Comparison of ENCODE assay signal across 19 cellular contexts in genomic region chr1:159510223-159510530, GRCh38. TPM values are rescaled to one million over a fixed set of nuclear protein-coding genes. Genes with fewer than 3 reads are reported as not detected.
A peak's percentile ranks its signal among the peaks of the same experiment; 100 is the strongest.
DNase-seq lines count a peak whose midpoint lies in the region; ATAC-seq, FAIRE-seq and TF ChIP-seq lines count a peak whose summit lies in the region.
"Had no signal": no experiment of that assay in that cellular context is flagged by ENCODE, and none has a peak within 500 bp of the region (broad histone marks: within the 10 kb centered on the region; RNA-seq: fewer than 3 reads in every experiment).

No MANE protein-coding gene starts in this region.

- no peak overlapping the region for H3K4me2 ChIP-seq in IMR-90 (ENCODE audit: low read depth, low read length)
- H3K4me2 ChIP-seq in K562 (ENCODE audit: insufficient read depth, low read length) = no peak overlapping the region
- H3K4me2 ChIP-seq: BLaER1 treated with 17β-estradiol and CSF1 and Interleukin-3, amounts not matched to agents 10 nM and 100 nM; KMS-11 had no signal

- 20% methylated on average over 1 of the region's 2 CpGs; no CpG with 5 or more reads in 1 of the 2 experiments for WGBS in IMR-90 (ENCODE audit: extremely low coverage in 2 of 2, insufficient read length in 1 of 2), 2 experiments
- 5% methylated on average over 2 of the region's 2 CpGs for WGBS in K562 (ENCODE audit: insufficient coverage, low coverage, missing lambda C conversion rate)
- WGBS in right lobe of liver (ENCODE audit: insufficient coverage, low coverage, low lambda C conversion rate, missing lambda C conversion rate) = 15% methylated on average over 2 of the region's 2 CpGs

- DNase-seq in DMS53 (lab: John Stamatoyannopoulos, UW) (peak; percentile 13), DMS53 treated with DMSO at 0.1 percent for 48 hours (lab: John Stamatoyannopoulos, UW; ENCODE audit: unreplicated experiment) (no peak), IMR-90 (no peak), K562 (ENCODE audit: extremely low read depth in 1 of 4, low spot score in 3 of 4) (no peak), right lobe of liver (no peak), GF-D8 (lab: John Stamatoyannopoulos, UW) (no peak), H4 (ENCODE audit: low spot score) (no peak)
- DNase-seq in stimulated activated CD4-positive, alpha-beta T cell treated with anti-CD3 and anti-CD28 coated beads, Interleukin-12 subunit alpha, Interleukin-12 subunit beta, amount 100 ng/mL, for 4 hours = no peak
- DNase-seq: DMS 273 treated with DMSO at 0.1 percent for 48 hours, MG63, NCI-H1092 treated with DMSO at 0.1 percent for 48 hours, NCI-H2081 treated with DMSO at 0.1 percent for 48 hours, NCI-H226, NCI-H526 treated with DMSO at 0.1 percent for 48 hours, RPMI8226, SIG-M5 had no signal

- BruUV-seq in IMR-90 (replicated peaks; lab: Mats Ljungman, UMichigan) (no TSS peak), K562 (replicated peaks; lab: Mats Ljungman, UMichigan) (no TSS peak)

- intact Hi-C loops in IMR-90 (cut with micrococcal nuclease) (no loop called here), K562 (cut with micrococcal nuclease) (no loop called here), right lobe of liver (cut with DNase I) (no loop called here)

- no peak for TF ChIP-seq CTCF in IMR-90 (conservative IDR thresholded peaks at IDR 0.05; ENCODE audit: low read depth, low read length)
- TF ChIP-seq CTCF in K562 (IDR thresholded peaks at IDR 0.05 in 2 of 3, conservative IDR thresholded peaks at IDR 0.05 in 1 of 3; ENCODE audit: insufficient read depth in 2 of 3, low read depth in 1 of 3, low read length in 3 of 3) = no peak
- no peak for TF ChIP-seq CTCF in right lobe of liver (IDR thresholded peaks at IDR 0.05)

- no peaks in the 10 kb centered on the region for H3K9me1 ChIP-seq in IMR-90 (ENCODE audit: insufficient read depth, low read length)
- no peaks in the 10 kb centered on the region for H3K9me1 ChIP-seq in K562 (ENCODE audit: control insufficient read depth, insufficient read depth, low read length)

- no peak for FAIRE-seq in K562 (lab: Jason Lieb, UNC)

- H2AK5ac ChIP-seq in IMR-90 (ENCODE audit: low read depth, low read length) = no peak overlapping the region

- no peak overlapping the region for H2BK20ac ChIP-seq in IMR-90 (ENCODE audit: low read depth, low read length)

- no peaks in the 10 kb centered on the region for H3K79me2 ChIP-seq in K562 (ENCODE audit: control insufficient read depth, insufficient read depth, low read length)

- H4K20me1 ChIP-seq in IMR-90 (ENCODE audit: insufficient read depth, low read length) = no peaks in the 10 kb centered on the region
- no peaks in the 10 kb centered on the region for H4K20me1 ChIP-seq in K562 (replicated peaks; ENCODE audit: control insufficient read depth, insufficient read depth, low read length)
- H4K20me1 ChIP-seq: BLaER1 treated with 17β-estradiol and CSF1 and Interleukin-3, amounts not matched to agents 10 nM and 100 nM had no signal

- no peak overlapping the region for H4K91ac ChIP-seq in IMR-90 (ENCODE audit: insufficient read depth, low read depth, low read length)

- CTCF ChIA-PET in IMR-90 (lab: Yijun Ruan, JAX) (no interaction called here), K562 (lab: Yijun Ruan, JAX; ENCODE audit: low intra/inter-chr PET ratio) (no interaction called here)

- ATAC-seq in IMR-90 (ENCODE audit: low read depth) (no peak), K562 (no peak), right lobe of liver (peak; percentile 17 to 64 (median 48))

- H3K14ac ChIP-seq in IMR-90 (replicated peaks; ENCODE audit: low read depth, low read length) = no peak overlapping the region

- H3K79me1 ChIP-seq in IMR-90 (ENCODE audit: low read depth in 1 of 2, low read length in 2 of 2) = no peaks in the 10 kb centered on the region

- H3K4ac ChIP-seq in IMR-90 (ENCODE audit: low read depth, low read length) = no peak overlapping the region

- POLR2A ChIA-PET in IMR-90 (lab: Charles Lee; ENCODE audit: unreplicated experiment) = no interaction called here
- POLR2A ChIA-PET in K562 (lab: Yijun Ruan, JAX) = interaction anchor here (0.7 kb wide), 1 partner anchor 1468 kb away, joined by 3 read pairs; no protein-coding TSS in a partner anchor

- H3K9ac ChIP-seq in IMR-90 (ENCODE audit: low read depth, low read length) (no peak overlapping the region), K562 (ENCODE audit: insufficient read depth in 1 of 2, low read depth in 2 of 2, low read length in 2 of 2) (no peak overlapping the region)
- H3K9ac ChIP-seq: BLaER1 treated with 17β-estradiol and CSF1 and Interleukin-3, amounts not matched to agents 10 nM and 100 nM; KMS-11 had no signal

- H3K27ac ChIP-seq in IMR-90 (ENCODE audit: insufficient read depth, low read length) = no peak overlapping the region
- H3K27ac ChIP-seq in K562 (ENCODE audit: extremely low read depth, low read depth, low read length) = no peak overlapping the region
- H3K27ac ChIP-seq in right lobe of liver = peak overlapping the region in 2 of 3 donors; percentile 51 to 66
- H3K27ac ChIP-seq: 22Rv1; BLaER1 treated with 17β-estradiol and CSF1 and Interleukin-3, amounts not matched to agents 10 nM and 100 nM; KMS-11 had no signal

- no peaks in the 10 kb centered on the region for H3K27me3 ChIP-seq in IMR-90 (ENCODE audit: control insufficient read depth, insufficient read depth, low read length)
- H3K27me3 ChIP-seq in K562 (ENCODE audit: control insufficient read depth in 2 of 2, insufficient read depth in 2 of 2, low read length in 2 of 2) = no peaks in the 10 kb centered on the region
- H3K27me3 ChIP-seq in right lobe of liver = no peaks in the 10 kb centered on the region
- H3K27me3 ChIP-seq: BLaER1 treated with 17β-estradiol and CSF1 and Interleukin-3, amounts not matched to agents 10 nM and 100 nM; MG63 had no signal

- no peak overlapping the region for H2BK120ac ChIP-seq in IMR-90 (ENCODE audit: low read depth, low read length)

- no peak overlapping the region for H2AFZ ChIP-seq in IMR-90 (replicated peaks; ENCODE audit: low read length, poor library complexity)
- no peak overlapping the region for H2AFZ ChIP-seq in K562 (ENCODE audit: low read depth, low read length)

- H3K36me3 ChIP-seq in IMR-90 (ENCODE audit: control insufficient read depth, insufficient read depth, low read length) (no peaks in the 10 kb centered on the region), K562 (ENCODE audit: control insufficient read depth, insufficient read depth, low read length) (no peaks in the 10 kb centered on the region), right lobe of liver (no peaks in the 10 kb centered on the region)
- H3K36me3 ChIP-seq: BLaER1 treated with 17β-estradiol and CSF1 and Interleukin-3, amounts not matched to agents 10 nM and 100 nM; MG63 had no signal

- no peak overlapping the region for H3K56ac ChIP-seq in IMR-90 (ENCODE audit: extremely low read depth, insufficient read depth, low read length)

- H2AK9ac ChIP-seq in IMR-90 (replicated peaks; ENCODE audit: low read depth, low read length, poor library complexity) = no peak overlapping the region

- H3K18ac ChIP-seq in IMR-90 (ENCODE audit: low read depth, low read length) = no peak overlapping the region

- no peak for TF ChIP-seq POLR2A in IMR-90 (IDR thresholded peaks at IDR 0.05; ENCODE audit: low read depth, low read length)
- TF ChIP-seq POLR2A in K562 (conservative IDR thresholded peaks at IDR 0.05) = no peak
- no peak for TF ChIP-seq POLR2A in right lobe of liver (IDR thresholded peaks at IDR 0.05)

- TF ChIP-seq RAD21 in IMR-90 (IDR thresholded peaks at IDR 0.05; ENCODE audit: low read length) (no peak), K562 (CRISPR knock-in tag; conservative IDR thresholded peaks at IDR 0.05 in 1 of 2, IDR thresholded peaks at IDR 0.05 in 1 of 2) (no peak)

- in situ Hi-C loops in IMR-90 (cut with MboI; ENCODE audit: low sequenced_read_pairs) = no loop called here
- in situ Hi-C loops in K562 (cut with MboI) = no loop called here

- H3K9me3 ChIP-seq in IMR-90 (ENCODE audit: control insufficient read depth, insufficient read depth, low read length) (peaks cover 3% of the 10 kb centered on the region; the same call in 1 of the 2 replicates), K562 (replicated peaks; ENCODE audit: control insufficient read depth, insufficient read depth, low read depth, low read length) (no peaks in the 10 kb centered on the region; the same call in 1 of the 2 replicates), right lobe of liver (no peaks in the 10 kb centered on the region)
- H3K9me3 ChIP-seq: MG63 had no signal

- no peaks in the 10 kb centered on the region for H3K4me1 ChIP-seq in IMR-90 (ENCODE audit: control insufficient read depth, insufficient read depth, low read length)
- H3K4me1 ChIP-seq in K562 (replicated peaks in 1 of 2; ENCODE audit: control insufficient read depth in 2 of 2, insufficient read depth in 2 of 2, low read length in 2 of 2) = no peaks in the 10 kb centered on the region
- peaks cover 0 to 20% (median 6%) of the 10 kb centered on the region in 4 donors for H3K4me1 ChIP-seq in right lobe of liver

- no peak overlapping the region for H4K5ac ChIP-seq in IMR-90 (ENCODE audit: low read depth, low read length)

- TF ChIP-seq EP300 in K562 (IDR thresholded peaks at IDR 0.05; ENCODE audit: low read length) = no peak

- H3K4me3 ChIP-seq in IMR-90 (ENCODE audit: insufficient read depth, low read depth, low read length) (no peak overlapping the region), K562 (no peak overlapping the region), right lobe of liver (no peak overlapping the region)
- H3K4me3 ChIP-seq: BLaER1 treated with 17β-estradiol and CSF1 and Interleukin-3, amounts not matched to agents 10 nM and 100 nM; MG63 had no signal

- H4K8ac ChIP-seq in IMR-90 (ENCODE audit: low read depth in 2 of 2, low read length in 2 of 2) = no peak overlapping the region

- no peak overlapping the region for H3K23ac ChIP-seq in IMR-90 (ENCODE audit: low read depth, low read length)

- H2BK5ac ChIP-seq in IMR-90 (ENCODE audit: low read depth, low read length, poor library complexity, severe bottlenecking) = no peak overlapping the region

- dilution Hi-C loops in IMR-90 (cut with HindIII; ENCODE audit: low sequenced_read_pairs, unreplicated experiment) = no loop called here

- H2BK15ac ChIP-seq in IMR-90 (ENCODE audit: low read depth, low read length) = no peak overlapping the region

RNA-seq across cellular contexts. Expression of gene OR10J5, which starts 25.6 kb away (rescaled TPM):
- total RNA-seq in IMR-90 (2012; rRNA removed) (not detected in 2 replicates), K562 (2014; rRNA removed) (not detected in 2 replicates), K562 (2014; rRNA removed; fragmentation: Illumina TruSeq; extraction: Trizol) (not detected in 2 replicates), K562 (2015; rRNA removed; fragmentation: Illumina TruSeq; extraction: Trizol) (not detected in 2 replicates), K562 (2021) (not detected in 2 replicates), right lobe of liver (under 1 TPM in 2 of 6 experiments, not detected in 4; 0.31 to 0.66 TPM)
- polyA plus RNA-seq in IMR-90 (2012; rRNA removed) (not detected in 2 replicates), K562 (2011; rRNA removed) (not detected in 2 replicates), K562 (2014; fragmentation: Illumina TruSeq; extraction: Trizol) (not detected in 2 replicates), K562 (2014; fragmentation: Nextera tagmentation; extraction: Ambion mirVana) (not detected), K562 (2014; rRNA removed) (not detected in 2 replicates)
- polyA plus RNA-seq in IMR-90 (2012; cell fraction: cytosol; rRNA removed) = not detected in 2 replicates
- not detected in 2 replicates for polyA plus RNA-seq in IMR-90 (2012; cell fraction: nucleus; rRNA removed; ENCODE audit: low replicate concordance)
- not detected in 2 replicates for total RNA-seq in K562 (2011; cell fraction: chromatin; rRNA removed; ENCODE audit: low replicate concordance)
- not detected in 2 replicates for total RNA-seq in K562 (2011; cell fraction: nucleolus; rRNA removed)
- total RNA-seq in K562 (2011; cell fraction: nucleoplasm; rRNA removed) = not detected in 2 replicates
- not detected in 2 replicates for polyA plus RNA-seq in K562 (2011; cell fraction: cytosol; rRNA removed)
- polyA plus RNA-seq in K562 (2011; cell fraction: nucleus; rRNA removed) = not detected in 2 replicates
- not detected in 2 replicates for polyA plus RNA-seq in K562 (2012)
- not detected in 2 replicates for polyA minus RNA-seq in K562 (2011; rRNA and poly(A)+ RNA removed)
- polyA minus RNA-seq in K562 (2011; cell fraction: cytosol; rRNA and poly(A)+ RNA removed) = not detected in 2 replicates
- not detected in 2 replicates for polyA minus RNA-seq in K562 (2011; cell fraction: nucleus; rRNA and poly(A)+ RNA removed)
- total RNA-seq in H4 (2014; rRNA removed; shearing (Covaris generic)) = not detected in 2 replicates

Comparison
In these comparisons a context has a peak if more than half of its experiments do, and no peak if none do; other contexts are left out.
1. ATAC-seq: peak in right lobe of liver (4 of 4); none in IMR-90 (single experiment) and K562 (single experiment).
2. H3K27ac ChIP-seq: peak in right lobe of liver (2 of 3); none in IMR-90 (single experiment) and K562 (single experiment).